Comparison of ENCODE assay signal across 22 cellular contexts in the genomic region with DNA sequence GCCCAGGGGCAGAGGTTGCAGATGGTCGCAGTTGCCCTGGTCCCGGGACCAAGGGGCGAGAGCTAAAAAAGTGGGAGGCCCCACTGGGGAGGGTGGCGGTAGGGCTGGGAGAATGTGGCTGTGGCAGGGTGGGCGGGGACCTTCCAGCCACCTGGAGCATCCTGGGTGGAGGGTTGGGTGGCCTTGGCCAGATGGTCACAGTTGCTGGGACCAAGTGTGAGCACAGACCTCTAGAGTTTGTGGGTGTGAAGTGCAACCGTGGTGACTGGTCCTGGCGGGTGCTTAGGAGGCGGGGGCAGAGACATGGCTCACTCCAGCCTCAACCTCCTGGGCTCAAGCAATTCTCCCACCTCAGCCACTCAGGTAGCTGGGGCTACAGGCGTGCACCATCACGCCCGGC. TPM values are rescaled to one million over a fixed set of nuclear protein-coding genes. Genes with fewer than 3 reads are reported as not detected.
DNase-seq lines count a peak whose midpoint lies in the region; ATAC-seq and TF ChIP-seq lines count a peak whose summit lies in the region.
"Had no signal": no experiment of that assay in that cellular context is flagged by ENCODE, and none has a peak within 500 bp of the region (broad histone marks: within the 10 kb centered on the region; RNA-seq: fewer than 3 reads in every experiment).

No MANE protein-coding gene starts in this region.

- peak overlapping the region; percentile 43 to 65 for H3K4me3 Mint-ChIP-seq in effector memory CD8-positive, alpha-beta T cell
- no peak overlapping the region for H3K4me3 Mint-ChIP-seq in progenitor cell of endocrine pancreas (ENCODE audit: low read depth)
- H3K4me3 Mint-ChIP-seq: brain; dendritic cell treated with granulocyte-macrophage colony-stimulating factor and Interleukin-4, amounts not matched to agents 40 ng/mL and 50 ng/mL, for 4 days; mesothelial cell of epicardium had no signal

- no peak overlapping the region for H3K4me3 ChIP-seq in GM12875 (ENCODE audit: low read depth, low read length)
- H3K4me3 ChIP-seq: Peyer's patch, upper lobe of left lung had no signal

- peaks cover 15 to 20% of the 10 kb centered on the region in 2 donors for H3K4me1 Mint-ChIP-seq in effector memory CD8-positive, alpha-beta T cell (ENCODE audit: low read depth in 2 of 2)
- H3K4me1 Mint-ChIP-seq in progenitor cell of endocrine pancreas (ENCODE audit: low read depth), result no peaks in the 10 kb centered on the region
- H3K4me1 Mint-ChIP-seq: brain, mesothelial cell of epicardium had no signal

- POLR2A ChIA-PET in RWPE1 (lab: Yijun Ruan, JAX; ENCODE audit: low non-redundant PET), result no interaction called here

- H3K27ac ChIP-seq in RWPE1, result peak overlapping the region; percentile 85; the same call in 1 of the 2 replicates
- H3K27ac ChIP-seq: 22Rv1, epithelial cell of prostate had no signal

- DNase-seq in DMS 273 (lab: John Stamatoyannopoulos, UW; ENCODE audit: unreplicated experiment), result peak; percentile 57
- DNase-seq in DMS 273 treated with DMSO at 0.1 percent for 48 hours (lab: John Stamatoyannopoulos, UW), result no peak
- no peak for DNase-seq in RWPE1 (ENCODE audit: low spot score)
- DNase-seq in effector memory CD8-positive, alpha-beta T cell, result no peak
- no peak for DNase-seq in progenitor cell of endocrine pancreas (ENCODE audit: low spot score, unreplicated experiment)
- DNase-seq: activated CD8-positive, alpha-beta memory T cell treated with anti-CD3 and anti-CD28 coated beads, Interleukin-2, amount 10 ng/mL, durations not matched to agents 7 days and 5 days; foreskin melanocyte; left cardiac atrium; NCI-H1092; stimulated activated CD4-positive, alpha-beta T cell treated with anti-CD3 and anti-CD28 coated beads, Interleukin-15, amount 100 ng/mL, for 24 hours; stimulated activated naive CD8-positive, alpha-beta T cell treated with anti-CD3 and anti-CD28 coated beads, Interleukin-15, Interleukin-2, amounts not matched to agents 100 U/mL and 50 U/mL, for 24 hours; upper lobe of left lung had no signal

- no peak overlapping the region for H3K27ac Mint-ChIP-seq in effector memory CD8-positive, alpha-beta T cell
- H3K27ac Mint-ChIP-seq in progenitor cell of endocrine pancreas, result no peak overlapping the region
- H3K27ac Mint-ChIP-seq: brain, mesothelial cell of epicardium had no signal

- no peaks in the 10 kb centered on the region for H3K9me3 Mint-ChIP-seq in effector memory CD8-positive, alpha-beta T cell
- H3K9me3 Mint-ChIP-seq in progenitor cell of endocrine pancreas (ENCODE audit: low read depth), result no peaks in the 10 kb centered on the region
- H3K9me3 Mint-ChIP-seq: dendritic cell treated with granulocyte-macrophage colony-stimulating factor and Interleukin-4, amounts not matched to agents 40 ng/mL and 50 ng/mL, for 4 days; mesothelial cell of epicardium had no signal

- 0 out of 2 replicates have a peak, but pooled peaks have one; percentile 12 for TF ChIP-seq CTCF in GM12875 (IDR thresholded peaks at IDR 0.05; ENCODE audit: borderline replicate concordance, insufficient read depth, low read depth, low read length)
- no peak for TF ChIP-seq CTCF in RWPE1 (conservative IDR thresholded peaks at IDR 0.05; ENCODE audit: low read depth)
- no peak for TF ChIP-seq CTCF in progenitor cell of endocrine pancreas (IDR thresholded peaks at IDR 0.05; ENCODE audit: unreplicated experiment)

- H3K27me3 Mint-ChIP-seq in effector memory CD8-positive, alpha-beta T cell, result no peaks in the 10 kb centered on the region
- H3K27me3 Mint-ChIP-seq in progenitor cell of endocrine pancreas, result peaks cover 11% of the 10 kb centered on the region
- H3K27me3 Mint-ChIP-seq: activated CD8-positive, alpha-beta memory T cell treated with anti-CD3 and anti-CD28 coated beads, Interleukin-2, amount 10 ng/mL, durations not matched to agents 7 days and 5 days; B cell had no signal

- peaks cover 14% of the 10 kb centered on the region for H3K36me3 Mint-ChIP-seq in effector memory CD8-positive, alpha-beta T cell (ENCODE audit: insufficient read depth)
- no peaks in the 10 kb centered on the region for H3K36me3 Mint-ChIP-seq in progenitor cell of endocrine pancreas (ENCODE audit: insufficient read depth)
- H3K36me3 Mint-ChIP-seq: activated CD8-positive, alpha-beta memory T cell treated with anti-CD3 and anti-CD28 coated beads, Interleukin-2, amount 10 ng/mL, durations not matched to agents 7 days and 5 days; brain; mesothelial cell of epicardium had no signal

- no peak for ATAC-seq in effector memory CD8-positive, alpha-beta T cell (replicated peaks)
- no peak for ATAC-seq in GM19455 (IDR thresholded peaks at IDR 0.05; ENCODE audit: unreplicated experiment)
- no peak for ATAC-seq in GM21576 (IDR thresholded peaks at IDR 0.05; ENCODE audit: unreplicated experiment)
- ATAC-seq: activated CD8-positive, alpha-beta memory T cell treated with anti-CD3 and anti-CD28 coated beads, Interleukin-2, amount 10 ng/mL, durations not matched to agents 7 days and 5 days; left cardiac atrium; stimulated activated naive CD8-positive, alpha-beta T cell treated with anti-CD3 and anti-CD28 coated beads, Interleukin-15, Interleukin-2, amounts not matched to agents 100 U/mL and 50 U/mL, for 24 hours had no signal

- CTCF ChIA-PET in RWPE1 (lab: Yijun Ruan, JAX), result no interaction called here

RNA-seq across cellular contexts. Expression of a gene that starts 5.7 kb away (rescaled TPM):
- 23.4 and 23.8 TPM in 2 replicates for total RNA-seq in progenitor cell of endocrine pancreas

RNA-seq across cellular contexts. Expression of a gene that starts 14.5 kb away (rescaled TPM):
- total RNA-seq in progenitor cell of endocrine pancreas, result 297 and 310 TPM in 2 replicates

RNA-seq across cellular contexts. Expression of a gene that starts 28.5 kb away (rescaled TPM):
- 36.7 and 40.0 TPM in 2 replicates for total RNA-seq in progenitor cell of endocrine pancreas

RNA-seq across cellular contexts. Expression of a gene that starts 31.4 kb away (rescaled TPM):
- 168 and 169 TPM in 2 replicates for total RNA-seq in progenitor cell of endocrine pancreas

RNA-seq across cellular contexts. Expression of a gene that starts 38.4 kb away (rescaled TPM):
- total RNA-seq in progenitor cell of endocrine pancreas, result 5.1 and 5.8 TPM in 2 replicates
